In the genomic region with DNA sequence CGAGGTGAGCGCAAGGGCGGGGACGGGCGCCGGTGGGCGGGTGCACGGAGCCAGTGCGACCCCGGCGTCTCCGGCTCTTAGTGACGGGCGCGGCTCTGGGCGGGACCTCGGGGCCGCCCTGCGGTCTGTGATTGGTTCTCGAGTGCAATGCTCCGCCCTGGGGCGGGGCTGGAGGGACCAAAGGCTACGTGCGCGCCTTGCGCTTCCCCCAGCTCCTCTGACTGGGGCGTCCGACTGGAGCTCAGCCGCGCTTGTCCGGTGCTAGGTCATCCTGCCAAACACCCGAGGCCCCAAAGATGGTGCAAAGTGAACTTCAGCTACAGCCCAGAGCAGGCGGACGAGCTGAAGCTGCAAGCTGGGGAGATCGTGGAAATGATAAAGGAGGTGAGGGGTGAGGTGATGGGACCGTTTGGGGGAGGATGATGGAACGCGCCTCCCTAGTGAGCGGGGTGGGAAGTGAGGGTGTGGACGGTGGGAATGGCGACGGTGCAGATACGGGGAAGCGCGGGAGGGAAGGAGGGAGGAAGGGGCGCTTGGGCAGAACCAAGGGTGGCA, we compare ENCODE assay signal across 1 cellular context.
TF ChIP-seq lines count a peak whose summit lies in the region.

No MANE protein-coding gene starts in this region.

TF ChIP-seq in WTC11, 78 proteins besides CTCF, POLR2A, EP300 and RAD21 (continued from another document):
- TF ChIP-seq, protein P1, sequence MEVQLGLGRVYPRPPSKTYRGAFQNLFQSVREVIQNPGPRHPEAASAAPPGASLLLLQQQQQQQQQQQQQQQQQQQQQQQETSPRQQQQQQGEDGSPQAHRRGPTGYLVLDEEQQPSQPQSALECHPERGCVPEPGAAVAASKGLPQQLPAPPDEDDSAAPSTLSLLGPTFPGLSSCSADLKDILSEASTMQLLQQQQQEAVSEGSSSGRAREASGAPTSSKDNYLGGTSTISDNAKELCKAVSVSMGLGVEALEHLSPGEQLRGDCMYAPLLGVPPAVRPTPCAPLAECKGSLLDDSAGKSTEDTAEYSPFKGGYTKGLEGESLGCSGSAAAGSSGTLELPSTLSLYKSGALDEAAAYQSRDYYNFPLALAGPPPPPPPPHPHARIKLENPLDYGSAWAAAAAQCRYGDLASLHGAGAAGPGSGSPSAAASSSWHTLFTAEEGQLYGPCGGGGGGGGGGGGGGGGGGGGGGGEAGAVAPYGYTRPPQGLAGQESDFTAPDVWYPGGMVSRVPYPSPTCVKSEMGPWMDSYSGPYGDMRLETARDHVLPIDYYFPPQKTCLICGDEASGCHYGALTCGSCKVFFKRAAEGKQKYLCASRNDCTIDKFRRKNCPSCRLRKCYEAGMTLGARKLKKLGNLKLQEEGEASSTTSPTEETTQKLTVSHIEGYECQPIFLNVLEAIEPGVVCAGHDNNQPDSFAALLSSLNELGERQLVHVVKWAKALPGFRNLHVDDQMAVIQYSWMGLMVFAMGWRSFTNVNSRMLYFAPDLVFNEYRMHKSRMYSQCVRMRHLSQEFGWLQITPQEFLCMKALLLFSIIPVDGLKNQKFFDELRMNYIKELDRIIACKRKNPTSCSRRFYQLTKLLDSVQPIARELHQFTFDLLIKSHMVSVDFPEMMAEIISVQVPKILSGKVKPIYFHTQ (CRISPR knock-in tag; IDR thresholded peaks at IDR 0.05), result peak; percentile 42; the same call in 1 of the 2 replicates
- no peak for TF ChIP-seq MYBL2 (CRISPR knock-in tag; IDR thresholded peaks at IDR 0.05)
- no peak; the same call in 1 of the 2 replicates for TF ChIP-seq ZNF232 (CRISPR knock-in tag; IDR thresholded peaks at IDR 0.05)
- peak; percentile 49; the same call in 1 of the 2 replicates for TF ChIP-seq NFATC4 (CRISPR knock-in tag; IDR thresholded peaks at IDR 0.05)
- TF ChIP-seq SP1 (CRISPR knock-in tag; conservative IDR thresholded peaks at IDR 0.05), result peak; percentile 90
- TF ChIP-seq ESRRA (CRISPR knock-in tag; IDR thresholded peaks at IDR 0.05; ENCODE audit: borderline replicate concordance), result no peak
- no peak for TF ChIP-seq ZNF416 (CRISPR knock-in tag; IDR thresholded peaks at IDR 0.05)
- 0 out of 2 replicates have a peak, but pooled peaks have one; percentile 41 for TF ChIP-seq TEAD1 (CRISPR knock-in tag; IDR thresholded peaks at IDR 0.05)
- TF ChIP-seq FOXK1 (CRISPR knock-in tag; IDR thresholded peaks at IDR 0.05), result peak; percentile 37; the same call in 1 of the 2 replicates
- TF ChIP-seq OVOL2 (CRISPR knock-in tag; IDR thresholded peaks at IDR 0.05; ENCODE audit: borderline replicate concordance), result no peak
- TF ChIP-seq, protein P2, sequence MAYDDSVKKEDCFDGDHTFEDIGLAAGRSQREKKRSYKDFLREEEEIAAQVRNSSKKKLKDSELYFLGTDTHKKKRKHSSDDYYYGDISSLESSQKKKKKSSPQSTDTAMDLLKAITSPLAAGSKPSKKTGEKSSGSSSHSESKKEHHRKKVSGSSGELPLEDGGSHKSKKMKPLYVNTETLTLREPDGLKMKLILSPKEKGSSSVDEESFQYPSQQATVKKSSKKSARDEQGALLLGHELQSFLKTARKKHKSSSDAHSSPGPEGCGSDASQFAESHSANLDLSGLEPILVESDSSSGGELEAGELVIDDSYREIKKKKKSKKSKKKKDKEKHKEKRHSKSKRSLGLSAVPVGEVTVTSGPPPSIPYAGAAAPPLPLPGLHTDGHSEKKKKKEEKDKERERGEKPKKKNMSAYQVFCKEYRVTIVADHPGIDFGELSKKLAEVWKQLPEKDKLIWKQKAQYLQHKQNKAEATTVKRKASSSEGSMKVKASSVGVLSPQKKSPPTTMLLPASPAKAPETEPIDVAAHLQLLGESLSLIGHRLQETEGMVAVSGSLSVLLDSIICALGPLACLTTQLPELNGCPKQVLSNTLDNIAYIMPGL (CRISPR knock-in tag; IDR thresholded peaks at IDR 0.05), result 0 out of 2 replicates have a peak, but pooled peaks have one; percentile 14
- no peak for TF ChIP-seq TCF7 (CRISPR knock-in tag; IDR thresholded peaks at IDR 0.05; ENCODE audit: low read depth)
- TF ChIP-seq, protein P3, sequence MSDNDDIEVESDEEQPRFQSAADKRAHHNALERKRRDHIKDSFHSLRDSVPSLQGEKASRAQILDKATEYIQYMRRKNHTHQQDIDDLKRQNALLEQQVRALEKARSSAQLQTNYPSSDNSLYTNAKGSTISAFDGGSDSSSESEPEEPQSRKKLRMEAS (CRISPR knock-in tag; IDR thresholded peaks at IDR 0.05), result peak; percentile 52
- TF ChIP-seq NFYB (CRISPR knock-in tag; conservative IDR thresholded peaks at IDR 0.05; ENCODE audit: low read depth), result peak; percentile 81
- TF ChIP-seq KAT7 (CRISPR knock-in tag; IDR thresholded peaks at IDR 0.05; ENCODE audit: borderline replicate concordance), result no peak
- TF ChIP-seq, protein P4, sequence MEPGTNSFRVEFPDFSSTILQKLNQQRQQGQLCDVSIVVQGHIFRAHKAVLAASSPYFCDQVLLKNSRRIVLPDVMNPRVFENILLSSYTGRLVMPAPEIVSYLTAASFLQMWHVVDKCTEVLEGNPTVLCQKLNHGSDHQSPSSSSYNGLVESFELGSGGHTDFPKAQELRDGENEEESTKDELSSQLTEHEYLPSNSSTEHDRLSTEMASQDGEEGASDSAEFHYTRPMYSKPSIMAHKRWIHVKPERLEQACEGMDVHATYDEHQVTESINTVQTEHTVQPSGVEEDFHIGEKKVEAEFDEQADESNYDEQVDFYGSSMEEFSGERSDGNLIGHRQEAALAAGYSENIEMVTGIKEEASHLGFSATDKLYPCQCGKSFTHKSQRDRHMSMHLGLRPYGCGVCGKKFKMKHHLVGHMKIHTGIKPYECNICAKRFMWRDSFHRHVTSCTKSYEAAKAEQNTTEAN (CRISPR knock-in tag; IDR thresholded peaks at IDR 0.05), result 0 out of 2 replicates have a peak, but pooled peaks have one; percentile 45
